ENCODE assay signal across 9 cellular contexts in genomic region chr3:64321747-64322146, GRCh38.
A peak's percentile ranks its signal among the peaks of the same experiment; 100 is the strongest.
DNase-seq lines count a peak whose midpoint lies in the region; ATAC-seq and TF ChIP-seq lines count a peak whose summit lies in the region.
"Had no signal": no experiment of that assay in that cellular context is flagged by ENCODE, and none has a peak within 500 bp of the region (broad histone marks: within the 10 kb centered on the region; RNA-seq: fewer than 3 reads in every experiment).

No MANE protein-coding gene starts in this region.

- intact Hi-C loops in adrenal gland (cut with DNase I) = no loop called here

- H3K9me3 ChIP-seq in adrenal gland (replicated peaks in 1 of 3) = no peaks in the 10 kb centered on the region

- H3K27ac ChIP-seq in adrenal gland = no peak overlapping the region

- peaks cover 0 to 4% of the 10 kb centered on the region in 2 donors for H3K4me1 ChIP-seq in adrenal gland (replicated peaks in 1 of 2)

- ATAC-seq in GM18861 (IDR thresholded peaks at IDR 0.05; ENCODE audit: unreplicated experiment) = no peak

- no peaks in the 10 kb centered on the region for H3K36me3 ChIP-seq in adrenal gland (replicated peaks in 1 of 2)

- no peak for TF ChIP-seq POLR2A in adrenal gland (IDR thresholded peaks at IDR 0.05)

- no peaks in the 10 kb centered on the region for H3K27me3 ChIP-seq in adrenal gland

- no peak for TF ChIP-seq CTCF in adrenal gland (IDR thresholded peaks at IDR 0.05)

- DNase-seq in DMS53 (lab: John Stamatoyannopoulos, UW) (peak; percentile 6), DMS53 treated with DMSO at 0.1 percent for 48 hours (lab: John Stamatoyannopoulos, UW; ENCODE audit: unreplicated experiment) (no peak), adrenal gland (peak in 6 of 7 donors; percentile 29 to 67 (median 37)), hepatic stellate cell (ENCODE audit: low spot score) (peak; percentile 69), superior temporal gyrus (ENCODE audit: extremely low spot score) (peak; percentile 24), cerebellar nuclear complex (lab: John Stamatoyannopoulos, UW) (no peak)
- no peak for DNase-seq in activated T-cell treated with anti-CD3 and anti-CD28 coated beads, Interleukin-2, amount 50 U/mL, for 1 hour
- DNase-seq: erythroblast had no signal

- WGBS in adrenal gland, 4 donors = 15 to 26% (median 21%) methylated on average over 1 of the region's 1 CpG

- no peak overlapping the region for H3K4me3 ChIP-seq in adrenal gland

Comparison
In these comparisons a context has a peak if more than half of its experiments do, and no peak if none do; other contexts are left out.
1. DNase-seq: peak in DMS53 (single experiment), adrenal gland (6 of 7), hepatic stellate cell (single experiment) and superior temporal gyrus (single experiment); none in DMS53 treated with DMSO at 0.1 percent for 48 hours (single experiment), cerebellar nuclear complex (0 of 2) and activated T-cell treated with anti-CD3 and anti-CD28 coated beads, Interleukin-2, amount 50 U/mL, for 1 hour (single experiment).